Comparison of ENCODE assay signal across 8 cellular contexts in genomic region chr1:243848165-243849088, GRCh38. TPM values are rescaled to one million over a fixed set of nuclear protein-coding genes. Genes with fewer than 3 reads are reported as not detected.
DNase-seq lines count a peak whose midpoint lies in the region; ATAC-seq and TF ChIP-seq lines count a peak whose summit lies in the region.

No MANE protein-coding gene starts in this region.

- TF ChIP-seq CTCF in cardiac muscle cell (IDR thresholded peaks at IDR 0.05; ENCODE audit: low read depth, low read length) (no peak), astrocyte of the cerebellum (IDR thresholded peaks at IDR 0.05; ENCODE audit: low read depth, low read length, missing control alignments) (no peak), upper lobe of right lung (IDR thresholded peaks at IDR 0.05) (no peak)

- H3K27ac ChIP-seq in cardiac muscle cell (no peak overlapping the region), upper lobe of right lung (peak overlapping the region; percentile 88)

- H3K4me3 ChIP-seq in cardiac muscle cell (peak overlapping the region; percentile 97), astrocyte of the cerebellum (ENCODE audit: low read depth, low read length) (peak overlapping the region; percentile 62), upper lobe of right lung (peak overlapping the region; percentile 70)

- H3K27me3 ChIP-seq in cardiac muscle cell, result peaks cover 6% of the 10 kb centered on the region
- peaks cover 4% of the 10 kb centered on the region for H3K27me3 ChIP-seq in upper lobe of right lung

- intact Hi-C loops in left ventricle myocardium superior (cut with micrococcal nuclease) (no loop called here), upper lobe of right lung (cut with DNase I) (no loop called here)

- ATAC-seq in left ventricle myocardium superior, result no peak
- no peak for ATAC-seq in upper lobe of right lung
- ATAC-seq in GM19467 (IDR thresholded peaks at IDR 0.05; ENCODE audit: unreplicated experiment), result no peak
- no peak for ATAC-seq in HG03432 (IDR thresholded peaks at IDR 0.05; ENCODE audit: unreplicated experiment)

- DNase-seq in cardiac muscle cell (ENCODE audit: low read depth in 1 of 2, low spot score in 1 of 2) (no peak), left ventricle myocardium superior (no peak), astrocyte of the cerebellum (ENCODE audit: low read depth) (no peak), medulla oblongata (ENCODE audit: extremely low spot score) (peak; percentile 21), upper lobe of right lung (no peak)
- no peak for DNase-seq in effector CD8-positive, alpha-beta T cell (lab: John Stamatoyannopoulos, UW)

- H3K9me3 ChIP-seq in cardiac muscle cell (ENCODE audit: low read depth), result no peaks in the 10 kb centered on the region
- H3K9me3 ChIP-seq in upper lobe of right lung, result no peaks in the 10 kb centered on the region

- no peaks in the 10 kb centered on the region for H3K4me1 ChIP-seq in cardiac muscle cell (ENCODE audit: low read depth)
- H3K4me1 ChIP-seq in upper lobe of right lung, result no peaks in the 10 kb centered on the region

- in situ Hi-C loops in astrocyte of the cerebellum (cut with HindIII; ENCODE audit: low sequenced_read_pairs), result no loop called here

- H3K36me3 ChIP-seq in cardiac muscle cell (no peaks in the 10 kb centered on the region), upper lobe of right lung (no peaks in the 10 kb centered on the region)

RNA-seq across cellular contexts. Expression of gene AKT3, which starts 1.6 kb away (rescaled TPM):
- total RNA-seq in cardiac muscle cell, result 14.1 and 23.4 TPM in 2 replicates
- 3.5 and 7.7 TPM in 2 replicates for polyA plus RNA-seq in cardiac muscle cell
- total RNA-seq in left ventricle myocardium superior, result 20.9 TPM
- 64.6 TPM for total RNA-seq in upper lobe of right lung
